Comparison of ENCODE assay signal across 1 cellular context in the genomic region with DNA sequence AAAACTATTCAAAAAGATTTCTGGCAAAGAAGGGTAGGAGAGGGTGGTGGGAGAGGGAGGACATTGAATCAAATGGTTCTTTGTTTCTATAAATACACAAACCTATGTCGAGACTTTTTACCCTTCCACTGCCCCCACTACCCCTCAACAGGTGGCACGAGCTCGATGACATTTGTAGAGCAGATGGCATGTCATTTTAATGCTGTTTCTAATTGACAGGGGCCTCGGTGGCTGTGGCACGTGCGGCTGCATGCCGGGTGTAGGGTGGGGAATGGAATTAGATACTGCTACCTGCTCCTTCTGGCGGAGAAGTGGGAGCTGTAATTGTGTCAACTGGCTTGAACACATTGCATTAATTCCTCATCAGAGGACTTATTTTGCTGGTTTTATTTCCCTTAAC.
TF ChIP-seq lines count a peak whose summit lies in the region.

No MANE protein-coding gene starts in this region.

TF ChIP-seq in GM23338, 12 proteins besides CTCF, POLR2A, EP300 and RAD21 (continued from another document):
- TF ChIP-seq, protein P1, sequence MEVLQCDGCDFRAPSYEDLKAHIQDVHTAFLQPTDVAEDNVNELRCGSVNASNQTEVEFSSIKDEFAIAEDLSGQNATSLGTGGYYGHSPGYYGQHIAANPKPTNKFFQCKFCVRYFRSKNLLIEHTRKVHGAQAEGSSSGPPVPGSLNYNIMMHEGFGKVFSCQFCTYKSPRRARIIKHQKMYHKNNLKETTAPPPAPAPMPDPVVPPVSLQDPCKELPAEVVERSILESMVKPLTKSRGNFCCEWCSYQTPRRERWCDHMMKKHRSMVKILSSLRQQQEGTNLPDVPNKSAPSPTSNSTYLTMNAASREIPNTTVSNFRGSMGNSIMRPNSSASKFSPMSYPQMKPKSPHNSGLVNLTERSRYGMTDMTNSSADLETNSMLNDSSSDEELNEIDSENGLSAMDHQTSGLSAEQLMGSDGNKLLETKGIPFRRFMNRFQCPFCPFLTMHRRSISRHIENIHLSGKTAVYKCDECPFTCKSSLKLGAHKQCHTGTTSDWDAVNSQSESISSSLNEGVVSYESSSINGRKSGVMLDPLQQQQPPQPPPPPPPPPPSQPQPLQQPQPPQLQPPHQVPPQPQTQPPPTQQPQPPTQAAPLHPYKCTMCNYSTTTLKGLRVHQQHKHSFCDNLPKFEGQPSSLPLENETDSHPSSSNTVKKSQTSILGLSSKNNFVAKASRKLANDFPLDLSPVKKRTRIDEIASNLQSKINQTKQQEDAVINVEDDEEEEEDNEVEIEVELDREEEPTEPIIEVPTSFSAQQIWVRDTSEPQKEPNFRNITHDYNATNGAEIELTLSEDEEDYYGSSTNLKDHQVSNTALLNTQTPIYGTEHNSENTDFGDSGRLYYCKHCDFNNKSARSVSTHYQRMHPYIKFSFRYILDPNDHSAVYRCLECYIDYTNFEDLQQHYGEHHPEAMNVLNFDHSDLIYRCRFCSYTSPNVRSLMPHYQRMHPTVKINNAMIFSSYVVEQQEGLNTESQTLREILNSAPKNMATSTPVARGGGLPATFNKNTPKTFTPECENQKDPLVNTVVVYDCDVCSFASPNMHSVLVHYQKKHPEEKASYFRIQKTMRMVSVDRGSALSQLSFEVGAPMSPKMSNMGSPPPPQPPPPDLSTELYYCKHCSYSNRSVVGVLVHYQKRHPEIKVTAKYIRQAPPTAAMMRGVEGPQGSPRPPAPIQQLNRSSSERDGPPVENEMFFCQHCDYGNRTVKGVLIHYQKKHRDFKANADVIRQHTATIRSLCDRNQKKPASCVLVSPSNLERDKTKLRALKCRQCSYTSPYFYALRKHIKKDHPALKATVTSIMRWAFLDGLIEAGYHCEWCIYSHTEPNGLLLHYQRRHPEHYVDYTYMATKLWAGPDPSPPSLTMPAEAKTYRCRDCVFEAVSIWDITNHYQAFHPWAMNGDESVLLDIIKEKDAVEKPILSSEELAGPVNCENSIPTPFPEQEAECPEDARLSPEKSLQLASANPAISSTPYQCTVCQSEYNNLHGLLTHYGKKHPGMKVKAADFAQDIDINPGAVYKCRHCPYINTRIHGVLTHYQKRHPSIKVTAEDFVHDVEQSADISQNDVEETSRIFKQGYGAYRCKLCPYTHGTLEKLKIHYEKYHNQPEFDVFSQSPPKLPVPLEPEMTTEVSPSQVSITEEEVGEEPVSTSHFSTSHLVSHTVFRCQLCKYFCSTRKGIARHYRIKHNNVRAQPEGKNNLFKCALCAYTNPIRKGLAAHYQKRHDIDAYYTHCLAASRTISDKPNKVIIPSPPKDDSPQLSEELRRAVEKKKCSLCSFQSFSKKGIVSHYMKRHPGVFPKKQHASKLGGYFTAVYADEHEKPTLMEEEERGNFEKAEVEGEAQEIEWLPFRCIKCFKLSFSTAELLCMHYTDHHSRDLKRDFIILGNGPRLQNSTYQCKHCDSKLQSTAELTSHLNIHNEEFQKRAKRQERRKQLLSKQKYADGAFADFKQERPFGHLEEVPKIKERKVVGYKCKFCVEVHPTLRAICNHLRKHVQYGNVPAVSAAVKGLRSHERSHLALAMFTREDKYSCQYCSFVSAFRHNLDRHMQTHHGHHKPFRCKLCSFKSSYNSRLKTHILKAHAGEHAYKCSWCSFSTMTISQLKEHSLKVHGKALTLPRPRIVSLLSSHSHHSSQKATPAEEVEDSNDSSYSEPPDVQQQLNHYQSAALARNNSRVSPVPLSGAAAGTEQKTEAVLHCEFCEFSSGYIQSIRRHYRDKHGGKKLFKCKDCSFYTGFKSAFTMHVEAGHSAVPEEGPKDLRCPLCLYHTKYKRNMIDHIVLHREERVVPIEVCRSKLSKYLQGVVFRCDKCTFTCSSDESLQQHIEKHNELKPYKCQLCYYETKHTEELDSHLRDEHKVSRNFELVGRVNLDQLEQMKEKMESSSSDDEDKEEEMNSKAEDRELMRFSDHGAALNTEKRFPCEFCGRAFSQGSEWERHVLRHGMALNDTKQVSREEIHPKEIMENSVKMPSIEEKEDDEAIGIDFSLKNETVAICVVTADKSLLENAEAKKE (CRISPR knock-in tag; IDR thresholded peaks at IDR 0.05), result no peak
- no peak for TF ChIP-seq CREB1 (CRISPR knock-in tag; IDR thresholded peaks at IDR 0.05; ENCODE audit: low read depth)
